32 cellular contexts compared by ENCODE assay signal in genomic region chr1:197249324-197249723, GRCh38.
"Had no signal": no experiment of that assay in that cellular context is flagged by ENCODE, and none has a peak within 500 bp of the region (broad histone marks: within the 10 kb centered on the region; RNA-seq: fewer than 3 reads in every experiment).

No MANE protein-coding gene starts in this region.

- DNase-seq: activated B cell treated with CpG ODN at 0.5 μM for 24 hours; activated CD4-positive, alpha-beta memory T cell treated with anti-CD3 and anti-CD28 coated beads, Interleukin-2, amount 10 ng/mL, durations not matched to agents 7 days and 5 days; activated CD4-positive, alpha-beta T cell treated with anti-CD3 and anti-CD28 coated beads for 4 hours; activated CD4-positive, CD25-positive, alpha-beta regulatory T cell treated with anti-CD3 and anti-CD28 coated beads, Interleukin-2, amount 50 U/mL, for 72 hours; activated CD8-positive, alpha-beta memory T cell treated with anti-CD3 and anti-CD28 coated beads for 24 hours; activated CD8-positive, alpha-beta memory T cell treated with anti-CD3 and anti-CD28 coated beads, Interleukin-2, amount 10 ng/mL, durations not matched to agents 7 days and 5 days; activated CD8-positive, alpha-beta memory T cell treated with anti-CD3 and anti-CD28 coated beads, Interleukin-2, amount 50 U/mL, for 48 hours; activated effector memory CD4-positive, alpha-beta T cell treated with Interleukin-2 at 50 U/mL for 16 hours; activated naive CD4-positive, alpha-beta T cell treated with anti-CD3 and anti-CD28 coated beads, Interleukin-2, amount 10 ng/mL, durations not matched to agents 7 days and 5 days; activated naive CD8-positive, alpha-beta T cell treated with anti-CD3 and anti-CD28 coated beads, Interleukin-2, amount 50 U/mL, for 24 hours; activated T-cell treated with anti-CD3 and anti-CD28 coated beads, Interleukin-2, amount 50 U/mL, for 48 hours; anterior cingulate cortex; caudate nucleus; cerebellar nuclear complex; MM.1S; MV-4-11; NCI-H1092; NCI-H1436 treated with DMSO at 0.1 percent for 48 hours; NCI-H187; NCI-H2029 treated with DMSO at 0.1 percent for 48 hours; NCI-H2107; NCI-H2171; NCI-H510A; NCI-H526; NCI-H748 treated with DMSO at 0.1 percent for 48 hours; NK-92 treated with Interleukin-12 subunit alpha and Interleukin-12 subunit beta, amount 100 ng/mL, for 24 hours; PC-3; Peyer's patch; SIG-M5 had no signal

- H3K27me3 ChIP-seq: Peyer's patch had no signal

- H3K36me3 ChIP-seq: Peyer's patch had no signal

- H3K4me3 ChIP-seq: Peyer's patch had no signal

- ATAC-seq: activated CD8-positive, alpha-beta memory T cell treated with anti-CD3 and anti-CD28 coated beads, Interleukin-2, amount 10 ng/mL, durations not matched to agents 7 days and 5 days; activated naive CD8-positive, alpha-beta T cell treated with anti-CD3 and anti-CD28 coated beads, Interleukin-2, amount 50 U/mL, for 24 hours; PC-3; Right ventricle myocardium inferior had no signal

- H3K27ac ChIP-seq: Peyer's patch, RWPE1, VCaP had no signal

- H3K4me1 ChIP-seq: Peyer's patch had no signal

- H3K9me3 ChIP-seq: Peyer's patch had no signal
